8 cellular contexts compared by ENCODE assay signal in the genomic region with DNA sequence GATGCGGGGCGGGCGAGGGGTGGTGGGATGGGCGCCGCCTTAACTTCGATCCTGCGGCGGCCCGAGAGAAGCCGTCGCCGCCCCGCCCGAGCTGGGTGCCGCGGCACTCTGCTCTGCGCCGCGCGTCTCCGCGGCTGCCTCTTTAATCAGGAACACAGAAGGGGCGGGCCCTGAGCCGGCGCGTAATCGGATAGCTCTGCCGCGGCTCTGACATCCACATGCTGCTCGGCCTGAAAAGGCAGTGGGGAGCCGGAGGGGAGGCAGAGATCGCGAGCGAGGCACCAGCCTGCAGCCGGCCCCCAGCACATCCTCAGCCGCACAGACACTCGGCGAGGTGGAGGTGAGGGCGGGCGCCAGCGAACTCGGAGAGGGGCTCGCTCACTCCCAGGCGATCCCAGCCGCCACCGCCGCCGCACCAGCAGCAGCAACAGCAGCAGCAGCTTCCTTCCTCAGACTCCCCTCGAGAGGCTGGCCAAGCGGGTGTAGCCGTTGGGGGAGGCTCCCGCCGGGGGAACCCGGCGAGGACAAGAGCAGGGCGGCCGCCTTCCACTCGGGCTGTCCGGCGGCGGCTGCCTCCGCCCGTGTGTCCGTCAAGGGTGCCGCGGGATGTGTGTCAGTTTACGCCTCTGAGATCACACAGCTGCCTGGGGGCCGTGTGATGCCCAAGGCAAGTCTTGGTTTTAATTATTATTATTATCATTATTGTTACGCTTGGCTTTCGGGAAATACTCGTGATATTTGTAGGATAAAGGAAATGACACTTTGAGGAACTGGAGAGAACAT. TPM values are rescaled to one million over a fixed set of nuclear protein-coding genes. Genes with fewer than 3 reads are reported as not detected.
DNase-seq lines count a peak whose midpoint lies in the region; ATAC-seq and TF ChIP-seq lines count a peak whose summit lies in the region.

A gene with protein sequence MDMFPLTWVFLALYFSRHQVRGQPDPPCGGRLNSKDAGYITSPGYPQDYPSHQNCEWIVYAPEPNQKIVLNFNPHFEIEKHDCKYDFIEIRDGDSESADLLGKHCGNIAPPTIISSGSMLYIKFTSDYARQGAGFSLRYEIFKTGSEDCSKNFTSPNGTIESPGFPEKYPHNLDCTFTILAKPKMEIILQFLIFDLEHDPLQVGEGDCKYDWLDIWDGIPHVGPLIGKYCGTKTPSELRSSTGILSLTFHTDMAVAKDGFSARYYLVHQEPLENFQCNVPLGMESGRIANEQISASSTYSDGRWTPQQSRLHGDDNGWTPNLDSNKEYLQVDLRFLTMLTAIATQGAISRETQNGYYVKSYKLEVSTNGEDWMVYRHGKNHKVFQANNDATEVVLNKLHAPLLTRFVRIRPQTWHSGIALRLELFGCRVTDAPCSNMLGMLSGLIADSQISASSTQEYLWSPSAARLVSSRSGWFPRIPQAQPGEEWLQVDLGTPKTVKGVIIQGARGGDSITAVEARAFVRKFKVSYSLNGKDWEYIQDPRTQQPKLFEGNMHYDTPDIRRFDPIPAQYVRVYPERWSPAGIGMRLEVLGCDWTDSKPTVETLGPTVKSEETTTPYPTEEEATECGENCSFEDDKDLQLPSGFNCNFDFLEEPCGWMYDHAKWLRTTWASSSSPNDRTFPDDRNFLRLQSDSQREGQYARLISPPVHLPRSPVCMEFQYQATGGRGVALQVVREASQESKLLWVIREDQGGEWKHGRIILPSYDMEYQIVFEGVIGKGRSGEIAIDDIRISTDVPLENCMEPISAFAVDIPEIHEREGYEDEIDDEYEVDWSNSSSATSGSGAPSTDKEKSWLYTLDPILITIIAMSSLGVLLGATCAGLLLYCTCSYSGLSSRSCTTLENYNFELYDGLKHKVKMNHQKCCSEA (plus strand): TSS at position 263 of the 783 bp plus-strand sequence. CDS start 790 bp downstream, outside the sequence.

- 0% methylated on average over 16 to 71 of the region's 71 CpGs for WGBS in endodermal cell (ENCODE audit: insufficient coverage in 1 of 2, insufficient read length in 1 of 2), 2 experiments

- POLR2A ChIA-PET in activated CD8-positive, alpha-beta T cell treated with anti-CD3 and anti-CD28 coated beads, Interleukin-2, amount 10 ng/mL, durations not matched to agents 7 days and 5 days (lab: Charles Lee), result interaction anchor here (0.7 kb wide), 1 partner anchor 255 kb away, joined by 3 read pairs; no protein-coding TSS in a partner anchor

- CTCF ChIA-PET in activated CD8-positive, alpha-beta T cell treated with anti-CD3 and anti-CD28 coated beads, Interleukin-2, amount 10 ng/mL, durations not matched to agents 7 days and 5 days (lab: Charles Lee), result interaction anchor here (1.0 to 3.7 kb wide), 2 partner anchors 12 to 811 kb away, joined by 3 to 15 read pairs; no protein-coding TSS in a partner anchor

- peak within 1 kb of the TSS; percentile 58 for H3K9ac ChIP-seq in endodermal cell (ENCODE audit: extremely low read depth, low read length, poor library complexity, severe bottlenecking)

- ATAC-seq in GM19372 (IDR thresholded peaks at IDR 0.05; ENCODE audit: low read depth, unreplicated experiment), result peak; percentile 59
- ATAC-seq in HG03432 (IDR thresholded peaks at IDR 0.05; ENCODE audit: unreplicated experiment), result peak; percentile 75
- ATAC-seq in activated CD8-positive, alpha-beta T cell treated with anti-CD3 and anti-CD28 coated beads, Interleukin-2, amount 10 ng/mL, durations not matched to agents 7 days and 5 days, result peak; percentile 87

- no peaks in the 10 kb centered on the region for H3K9me3 Mint-ChIP-seq in activated CD8-positive, alpha-beta T cell treated with anti-CD3 and anti-CD28 coated beads, Interleukin-2, amount 10 ng/mL, durations not matched to agents 7 days and 5 days (ENCODE audit: insufficient read depth)
- no peaks in the 10 kb centered on the region for H3K9me3 Mint-ChIP-seq in endodermal cell

- H3K4me3 ChIP-seq in BE2C (ENCODE audit: low read depth, low read length) (peak within 1 kb of the TSS; percentile 66), endodermal cell (ENCODE audit: low read length) (peak within 1 kb of the TSS; percentile 86)

- TF ChIP-seq CTCF in BE2C (IDR thresholded peaks at IDR 0.05; ENCODE audit: low read depth, low read length) (no peak), endodermal cell (conservative IDR thresholded peaks at IDR 0.05) (no peak)

- no peak within 1 kb of the TSS for H3K27ac Mint-ChIP-seq in activated CD8-positive, alpha-beta T cell treated with anti-CD3 and anti-CD28 coated beads, Interleukin-2, amount 10 ng/mL, durations not matched to agents 7 days and 5 days
- H3K27ac Mint-ChIP-seq in endodermal cell, result peak within 1 kb of the TSS; percentile 95

- H3K36me3 ChIP-seq in BE2C (no peaks in the 10 kb centered on the region), endodermal cell (ENCODE audit: control insufficient read depth, insufficient read depth, low read length) (no peaks in the 10 kb centered on the region)

- H3K9me3 ChIP-seq in BE2C, result no peaks in the 10 kb centered on the region
- H3K9me3 ChIP-seq in endodermal cell (ENCODE audit: control insufficient read depth, low read length), result no peaks in the 10 kb centered on the region

- H3K27ac ChIP-seq in endodermal cell (ENCODE audit: low read depth, low read length), result peak within 1 kb of the TSS; percentile 46

- peaks cover 49% of the 10 kb centered on the region for H3K4me1 Mint-ChIP-seq in activated CD8-positive, alpha-beta T cell treated with anti-CD3 and anti-CD28 coated beads, Interleukin-2, amount 10 ng/mL, durations not matched to agents 7 days and 5 days (ENCODE audit: low read depth)
- peaks cover 45% of the 10 kb centered on the region for H3K4me1 Mint-ChIP-seq in endodermal cell

- H3K4me3 Mint-ChIP-seq in activated CD8-positive, alpha-beta T cell treated with anti-CD3 and anti-CD28 coated beads, Interleukin-2, amount 10 ng/mL, durations not matched to agents 7 days and 5 days, result peak within 1 kb of the TSS; percentile 79
- H3K4me3 Mint-ChIP-seq in endodermal cell, result peak within 1 kb of the TSS; percentile 73

- H3K36me3 Mint-ChIP-seq in activated CD8-positive, alpha-beta T cell treated with anti-CD3 and anti-CD28 coated beads, Interleukin-2, amount 10 ng/mL, durations not matched to agents 7 days and 5 days (ENCODE audit: low read depth), result no peaks in the 10 kb centered on the region
- H3K36me3 Mint-ChIP-seq in endodermal cell (ENCODE audit: low read depth), result no peaks in the 10 kb centered on the region

- H3K4me1 ChIP-seq in BE2C (peaks cover 11% of the 10 kb centered on the region), endodermal cell (ENCODE audit: control insufficient read depth, insufficient read depth, low read length) (peaks cover 27% of the 10 kb centered on the region)

- H3K27me3 ChIP-seq in BE2C (peaks cover 32% of the 10 kb centered on the region), endodermal cell (ENCODE audit: control insufficient read depth, insufficient read depth, low read length, poor library complexity, severe bottlenecking) (peaks cover 16% of the 10 kb centered on the region)

- DNase-seq in BE2C (peak; percentile 83), NCI-H748 treated with DMSO at 0.1 percent for 48 hours (lab: John Stamatoyannopoulos, UW) (peak; percentile 74), endodermal cell (peak; percentile 95), lung microvascular endothelial cell (ENCODE audit: low read depth in 2 of 2) (peak; percentile 93 to 96)
- DNase-seq in activated CD8-positive, alpha-beta T cell treated with anti-CD3 and anti-CD28 coated beads, Interleukin-2, amount 10 ng/mL, durations not matched to agents 7 days and 5 days, result peak; percentile 73
- DNase-seq in stimulated activated CD8-positive, alpha-beta memory T cell treated with anti-CD3 and anti-CD28 coated beads, Interleukin-4, amount 100 ng/mL, for 48 hours, result peak; percentile 69

- peaks cover 67% of the 10 kb centered on the region for H3K27me3 Mint-ChIP-seq in activated CD8-positive, alpha-beta T cell treated with anti-CD3 and anti-CD28 coated beads, Interleukin-2, amount 10 ng/mL, durations not matched to agents 7 days and 5 days (ENCODE audit: low read depth)
- H3K27me3 Mint-ChIP-seq in endodermal cell (ENCODE audit: insufficient read depth), result peaks cover 31% of the 10 kb centered on the region

RNA-seq across cellular contexts. Expression of the gene that starts here (rescaled TPM):
- polyA plus RNA-seq in BE2C (2012; ENCODE audit: insufficient read depth, insufficient read length, low read depth), result 18.9 TPM
- total RNA-seq in activated CD8-positive, alpha-beta T cell treated with anti-CD3 and anti-CD28 coated beads, Interleukin-2, amount 10 ng/mL, durations not matched to agents 7 days and 5 days, result 1 to 10 TPM; 4.0 to 4.2 TPM
- total RNA-seq in endodermal cell (10 to 100 TPM; 69.7 to 92.4 TPM), lung microvascular endothelial cell (137 and 163 TPM in 2 replicates)
- polyA plus RNA-seq in endodermal cell (2013, experiment 1 of 2), result 79.4 TPM
- polyA plus RNA-seq in endodermal cell (2013, experiment 2 of 2), result 80.4 TPM

Comparison
In these comparisons a context has a peak if more than half of its experiments do, and no peak if none do; other contexts are left out.
1. Peak in every context shown above with its lines: DNase-seq, ATAC-seq, H3K4me3 ChIP-seq and H3K27ac ChIP-seq.
2. RNA of the gene that starts here (total RNA-seq): 137 to 163 TPM in lung microvascular endothelial cell and 69.7 to 92.4 TPM in endodermal cell; 4.0 to 4.2 TPM in activated CD8-positive, alpha-beta T cell treated with anti-CD3 and anti-CD28 coated beads, Interleukin-2, amount 10 ng/mL, durations not matched to agents 7 days and 5 days; every median in the first group is over 10 times any median in the second.